In genomic region chr19:46542428-46543230, GRCh38 we compare ENCODE assay signal across 8 cellular contexts. TPM values are rescaled to one million over a fixed set of nuclear protein-coding genes. Genes with fewer than 3 reads are reported as not detected.
DNase-seq lines count a peak whose midpoint lies in the region; ATAC-seq and TF ChIP-seq lines count a peak whose summit lies in the region.

No MANE protein-coding gene starts in this region.

- intact Hi-C loops in CD4-positive, alpha-beta memory T cell (cut with micrococcal nuclease): loop anchor here (1.0 to 2.0 kb wide), 4 partner anchors 13 to 148 kb away; no protein-coding TSS in a partner anchor

- H3K4me1 Mint-ChIP-seq in CD4-positive, alpha-beta memory T cell: peaks cover 1 to 6% (median 5%) of the 10 kb centered on the region in 4 donors
- peaks cover 4% of the 10 kb centered on the region for H3K4me1 Mint-ChIP-seq in endodermal cell

- no peak overlapping the region for H3K4me3 ChIP-seq in CD4-positive, alpha-beta memory T cell (ENCODE audit: low read length in 2 of 2)
- H3K4me3 ChIP-seq in endodermal cell (ENCODE audit: low read length): no peak overlapping the region

- H3K4me3 Mint-ChIP-seq in CD4-positive, alpha-beta memory T cell: no peak overlapping the region
- H3K4me3 Mint-ChIP-seq in endodermal cell: no peak overlapping the region

- no peaks in the 10 kb centered on the region for H3K9me3 Mint-ChIP-seq in CD4-positive, alpha-beta memory T cell
- H3K9me3 Mint-ChIP-seq in endodermal cell: no peaks in the 10 kb centered on the region

- WGBS in endodermal cell (ENCODE audit: insufficient coverage in 1 of 2, insufficient read length in 1 of 2), 2 experiments: 39 to 45% methylated on average over 12 to 15 of the region's 15 CpGs

- no peak overlapping the region for H3K9ac ChIP-seq in endodermal cell (ENCODE audit: extremely low read depth, low read length, poor library complexity, severe bottlenecking)

- peak; percentile 96 for TF ChIP-seq CTCF in endodermal cell (conservative IDR thresholded peaks at IDR 0.05)

- H3K27me3 Mint-ChIP-seq in CD4-positive, alpha-beta memory T cell: peaks cover 0 to under 1% of the 10 kb centered on the region in 2 donors
- peaks cover 2% of the 10 kb centered on the region for H3K27me3 Mint-ChIP-seq in endodermal cell (ENCODE audit: insufficient read depth)

- no peaks in the 10 kb centered on the region for H3K36me3 ChIP-seq in CD4-positive, alpha-beta memory T cell (ENCODE audit: insufficient read depth, low read length)
- no peaks in the 10 kb centered on the region for H3K36me3 ChIP-seq in endodermal cell (ENCODE audit: control insufficient read depth, insufficient read depth, low read length)

- no peak overlapping the region for H3K27ac ChIP-seq in CD4-positive, alpha-beta memory T cell (ENCODE audit: low read depth, low read length)
- no peak overlapping the region for H3K27ac ChIP-seq in endodermal cell (ENCODE audit: low read depth, low read length)

- no peaks in the 10 kb centered on the region for H3K27me3 ChIP-seq in CD4-positive, alpha-beta memory T cell (ENCODE audit: insufficient read depth, low read length)
- no peaks in the 10 kb centered on the region for H3K27me3 ChIP-seq in endodermal cell (ENCODE audit: control insufficient read depth, insufficient read depth, low read length, poor library complexity, severe bottlenecking)

- ATAC-seq in HG02759 (IDR thresholded peaks at IDR 0.05; ENCODE audit: unreplicated experiment): no peak

- POLR2A ChIA-PET in CD4-positive, alpha-beta memory T cell (lab: Charles Lee; ENCODE audit: partially characterized antibody): interaction anchor here (0.6 to 1.2 kb wide), 2 partner anchors 58 to 186 kb away, joined by 4 to 6 read pairs; partner anchors contain the start of gene CALM3

- no peaks in the 10 kb centered on the region for H3K36me3 Mint-ChIP-seq in CD4-positive, alpha-beta memory T cell
- no peaks in the 10 kb centered on the region for H3K36me3 Mint-ChIP-seq in endodermal cell (ENCODE audit: low read depth)

- DNase-seq in CD4-positive, alpha-beta memory T cell: peak; percentile 62 to 81 (median 66)
- peak in 71 of 76 experiments; percentile 21 to 86 (median 66) for DNase-seq in HUDEP-2 (lab: John Stamatoyannopoulos, UW; ENCODE audit: unreplicated experiment in 76 of 76)
- DNase-seq in NOMO-1 treated with dmso at 0.1 percent for 144 hours (lab: John Stamatoyannopoulos, UW; ENCODE audit: unreplicated experiment): peak; percentile 67
- DNase-seq in activated CD8-positive, alpha-beta memory T cell treated with anti-CD3 and anti-CD28 coated beads for 4 hours (ENCODE audit: low read depth in 2 of 2): peak; percentile 67 to 70
- DNase-seq in endodermal cell: peak; percentile 95
- DNase-seq in mesenteric fat pad (ENCODE audit: low spot score): peak; percentile 94
- DNase-seq in stimulated activated CD8-positive, alpha-beta memory T cell treated with anti-CD3 and anti-CD28 coated beads, Interleukin-15, amount 100 ng/mL, for 48 hours (ENCODE audit: low read depth in 2 of 2): peak; percentile 41 to 59

- peak overlapping the region in 1 of 7 donors; percentile 16 for H3K27ac Mint-ChIP-seq in CD4-positive, alpha-beta memory T cell
- H3K27ac Mint-ChIP-seq in endodermal cell: no peak overlapping the region

- H3K4me1 ChIP-seq in CD4-positive, alpha-beta memory T cell (ENCODE audit: insufficient read depth, low read length): peaks cover 3% of the 10 kb centered on the region
- no peaks in the 10 kb centered on the region for H3K4me1 ChIP-seq in endodermal cell (ENCODE audit: control insufficient read depth, insufficient read depth, low read length)

- no peaks in the 10 kb centered on the region for H3K9me3 ChIP-seq in CD4-positive, alpha-beta memory T cell (ENCODE audit: control insufficient read depth in 1 of 2, low read length in 2 of 2)
- no peaks in the 10 kb centered on the region for H3K9me3 ChIP-seq in endodermal cell (ENCODE audit: control insufficient read depth, low read length)

- CTCF ChIA-PET in CD4-positive, alpha-beta memory T cell (lab: Charles Lee; ENCODE audit: partially characterized antibody): interaction anchor here (0.6 to 6.2 kb wide), 18 partner anchors 8 to 452 kb away, joined by 3 to 77 read pairs (median 4); no protein-coding TSS in a partner anchor

RNA-seq across cellular contexts. Expression of gene PNMA8B, which starts 47.0 kb away (rescaled TPM):
- 1 to 10 TPM; 1.2 TPM for total RNA-seq in CD4-positive, alpha-beta memory T cell
- under 1 TPM; 0.24 to 0.34 TPM for polyA plus RNA-seq in CD4-positive, alpha-beta memory T cell
- total RNA-seq in endodermal cell (1 to 10 TPM; 3.1 to 5.9 TPM), mesenteric fat pad (2.5 TPM)
- polyA plus RNA-seq in endodermal cell (2013, experiment 1 of 2): 3.3 TPM
- 2.6 TPM for polyA plus RNA-seq in endodermal cell (2013, experiment 2 of 2)

RNA-seq across cellular contexts. Expression of gene CALM3, which starts 58.5 kb away (rescaled TPM):
- 100 to 1,000 TPM; 206 to 212 TPM for total RNA-seq in CD4-positive, alpha-beta memory T cell
- 100 to 1,000 TPM; 169 to 176 TPM for polyA plus RNA-seq in CD4-positive, alpha-beta memory T cell
- total RNA-seq in endodermal cell (100 to 1,000 TPM; 564 to 573 TPM), mesenteric fat pad (125 TPM)
- polyA plus RNA-seq in endodermal cell (2013, experiment 1 of 2): 356 TPM
- polyA plus RNA-seq in endodermal cell (2013, experiment 2 of 2): 335 TPM
